In genomic region chr13:44305845-44306244, GRCh38 we compare ENCODE assay signal across 10 cellular contexts.
A peak's percentile ranks its signal among the peaks of the same experiment; 100 is the strongest.
DNase-seq lines count a peak whose midpoint lies in the region; ATAC-seq lines count a peak whose summit lies in the region.
"Had no signal": no experiment of that assay in that cellular context is flagged by ENCODE, and none has a peak within 500 bp of the region (broad histone marks: within the 10 kb centered on the region; RNA-seq: fewer than 3 reads in every experiment).

No MANE protein-coding gene starts in this region.

- H3K4me1 ChIP-seq in subcutaneous abdominal adipose tissue (ENCODE audit: control insufficient read depth in 5 of 5, insufficient read depth in 5 of 5, low read length in 5 of 5), result peaks cover 5 to 49% (median 36%) of the 10 kb centered on the region in 5 donors

- DNase-seq in NCI-H2107 treated with DMSO at 0.1 percent for 48 hours (lab: John Stamatoyannopoulos, UW; ENCODE audit: unreplicated experiment) (peak; percentile 80), NCI-H2107 (lab: John Stamatoyannopoulos, UW) (no peak), SW480 (ENCODE audit: low spot score) (peak; percentile 77), NOMO-1 treated with DMSO at 0.1 percent for 48 hours (lab: John Stamatoyannopoulos, UW; ENCODE audit: unreplicated experiment) (no peak), NCI-H187 treated with DMSO at 0.1 percent for 48 hours (lab: John Stamatoyannopoulos, UW) (no peak)
- DNase-seq: NCI-H1048 had no signal

- peak overlapping the region in 1 of 5 donors; percentile 7 for H3K9ac ChIP-seq in subcutaneous abdominal adipose tissue (ENCODE audit: low read length in 5 of 5)

- ATAC-seq in GM19397 (IDR thresholded peaks at IDR 0.05; ENCODE audit: unreplicated experiment), result no peak
- ATAC-seq: stimulated activated memory B cell treated with anti-CD40 and anti-IgM and Interleukin-4, amounts not matched to agents 10 μg/mL and 1 μg/mL and 100 μg/mL, for 72 hours had no signal

- H3K9me3 ChIP-seq in iPS-18c (ENCODE audit: control insufficient read depth, insufficient read depth, low read length) (no peaks in the 10 kb centered on the region), subcutaneous abdominal adipose tissue (ENCODE audit: control insufficient read depth in 5 of 5, low read length in 5 of 5) (no peaks in the 10 kb centered on the region)

- peak overlapping the region; percentile 71 for H3K27ac ChIP-seq in subcutaneous abdominal adipose tissue (ENCODE audit: low read depth, low read length)

- no peaks in the 10 kb centered on the region for H3K36me3 ChIP-seq in subcutaneous abdominal adipose tissue (ENCODE audit: control insufficient read depth in 5 of 5, insufficient read depth in 5 of 5, low read length in 5 of 5)

- H3K27me3 ChIP-seq in subcutaneous abdominal adipose tissue (ENCODE audit: control insufficient read depth in 5 of 5, insufficient read depth in 4 of 5, low read length in 5 of 5), result no peaks in the 10 kb centered on the region

- peak overlapping the region; percentile 22; the same call in 1 of the 2 replicates for H3K4me3 ChIP-seq in iPS-18c (ENCODE audit: insufficient read depth, low read depth, low read length)
- no peak overlapping the region for H3K4me3 ChIP-seq in subcutaneous abdominal adipose tissue (ENCODE audit: low read depth in 1 of 5, low read length in 5 of 5)

Comparison
In these comparisons a context has a peak if more than half of its experiments do, and no peak if none do; other contexts are left out.
1. DNase-seq: peak in NCI-H2107 treated with DMSO at 0.1 percent for 48 hours (single experiment) and SW480 (single experiment); none in NCI-H2107 (single experiment), NOMO-1 treated with DMSO at 0.1 percent for 48 hours (single experiment) and NCI-H187 treated with DMSO at 0.1 percent for 48 hours (single experiment).